8 cellular contexts compared by ENCODE assay signal in the genomic region with DNA sequence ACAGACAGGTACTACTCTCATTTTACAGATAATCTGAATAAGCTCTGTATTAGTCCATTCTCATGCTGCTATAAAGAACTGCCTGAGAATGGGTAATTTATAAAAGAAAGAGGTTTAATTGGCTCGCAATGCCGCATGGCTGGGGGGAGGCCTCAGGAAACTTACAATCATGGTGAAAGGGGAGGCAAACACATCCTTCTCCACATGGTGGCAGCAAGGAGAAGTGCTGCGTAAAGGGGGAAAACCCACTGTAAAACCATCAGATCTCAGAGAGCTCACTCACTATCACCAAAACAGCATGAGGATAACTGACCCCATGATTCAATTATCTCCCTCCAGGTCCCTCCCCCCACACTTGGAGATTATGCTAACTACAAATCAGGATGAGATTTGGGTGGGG.
DNase-seq lines count a peak whose midpoint lies in the region; ATAC-seq and TF ChIP-seq lines count a peak whose summit lies in the region.

No MANE protein-coding gene starts in this region.

- no peaks in the 10 kb centered on the region for H3K9me3 Mint-ChIP-seq in activated naive CD4-positive, alpha-beta T cell treated with anti-CD3 and anti-CD28 coated beads, Interleukin-2, amount 10 ng/mL, durations not matched to agents 7 days and 5 days

- H3K27ac Mint-ChIP-seq in activated naive CD4-positive, alpha-beta T cell treated with anti-CD3 and anti-CD28 coated beads, Interleukin-2, amount 10 ng/mL, durations not matched to agents 7 days and 5 days, result no peak overlapping the region

- H3K4me3 ChIP-seq in brain microvascular endothelial cell (ENCODE audit: low read depth, low read length), result no peak overlapping the region
- H3K4me3 ChIP-seq in coronary artery, result no peak overlapping the region

- H3K36me3 ChIP-seq in brain microvascular endothelial cell (replicated peaks), result no peaks in the 10 kb centered on the region

- H3K27me3 Mint-ChIP-seq in activated naive CD4-positive, alpha-beta T cell treated with anti-CD3 and anti-CD28 coated beads, Interleukin-2, amount 10 ng/mL, durations not matched to agents 7 days and 5 days, result no peaks in the 10 kb centered on the region

- CTCF ChIA-PET in activated naive CD4-positive, alpha-beta T cell treated with anti-CD3 and anti-CD28 coated beads, Interleukin-2, amount 10 ng/mL, durations not matched to agents 7 days and 5 days (lab: Charles Lee), result no interaction called here

- TF ChIP-seq CTCF in GM13976 (IDR thresholded peaks at IDR 0.05; ENCODE audit: borderline replicate concordance, control extremely low read depth, extremely low read depth, insufficient read depth, missing control alignments) (peak; percentile 32), brain microvascular endothelial cell (IDR thresholded peaks at IDR 0.05; ENCODE audit: low read depth, low read length, missing control alignments) (peak; percentile 81), coronary artery (IDR thresholded peaks at IDR 0.05) (no peak)

- no peaks in the 10 kb centered on the region for H3K36me3 Mint-ChIP-seq in activated naive CD4-positive, alpha-beta T cell treated with anti-CD3 and anti-CD28 coated beads, Interleukin-2, amount 10 ng/mL, durations not matched to agents 7 days and 5 days

- no peak overlapping the region for H3K4me3 Mint-ChIP-seq in activated naive CD4-positive, alpha-beta T cell treated with anti-CD3 and anti-CD28 coated beads, Interleukin-2, amount 10 ng/mL, durations not matched to agents 7 days and 5 days

- no peaks in the 10 kb centered on the region for H3K4me1 Mint-ChIP-seq in activated naive CD4-positive, alpha-beta T cell treated with anti-CD3 and anti-CD28 coated beads, Interleukin-2, amount 10 ng/mL, durations not matched to agents 7 days and 5 days

- DNase-seq in A172 (ENCODE audit: low spot score) (peak; percentile 41), GM13976 (ENCODE audit: low spot score) (no peak), brain microvascular endothelial cell (peak; percentile 47), glomerular visceral epithelial cell (ENCODE audit: extremely low spot score) (no peak), coronary artery (ENCODE audit: low spot score) (no peak)
- DNase-seq in activated naive CD4-positive, alpha-beta T cell treated with anti-CD3 and anti-CD28 coated beads, Interleukin-2, amount 10 ng/mL, durations not matched to agents 7 days and 5 days, result no peak

- no peak overlapping the region for H3K27ac ChIP-seq in brain microvascular endothelial cell
- H3K27ac ChIP-seq in coronary artery, result no peak overlapping the region

- in situ Hi-C loops in GM13976 (cut with MboI; ENCODE audit: low sequenced_read_pairs, unreplicated experiment), result loop anchor here (25.0 kb wide), 1 partner anchor 319 kb away; no protein-coding TSS in a partner anchor
- in situ Hi-C loops in brain microvascular endothelial cell (cut with HindIII; ENCODE audit: low pct_ligation_motif_present, low sequenced_read_pairs), result no loop called here

- ATAC-seq in HG03354 (IDR thresholded peaks at IDR 0.05; ENCODE audit: poor library complexity, severe bottlenecking, unreplicated experiment), result peak; percentile 71
- no peak for ATAC-seq in GM21526 (IDR thresholded peaks at IDR 0.05; ENCODE audit: low FRiP score, unreplicated experiment)

- no peaks in the 10 kb centered on the region for H3K27me3 ChIP-seq in brain microvascular endothelial cell (replicated peaks)

Comparison
In these comparisons a context has a peak if more than half of its experiments do, and no peak if none do; other contexts are left out.
1. DNase-seq: peak in A172 (single experiment) and brain microvascular endothelial cell (single experiment); none in GM13976 (single experiment), glomerular visceral epithelial cell (single experiment), activated naive CD4-positive, alpha-beta T cell treated with anti-CD3 and anti-CD28 coated beads, Interleukin-2, amount 10 ng/mL, durations not matched to agents 7 days and 5 days (single experiment) and coronary artery (single experiment).